15 cellular contexts compared by ENCODE assay signal in genomic region chr1:40454873-40455272, GRCh38. TPM values are rescaled to one million over a fixed set of nuclear protein-coding genes. Genes with fewer than 3 reads are reported as not detected.
DNase-seq lines count a peak whose midpoint lies in the region; ATAC-seq and TF ChIP-seq lines count a peak whose summit lies in the region.
"Had no signal": no experiment of that assay in that cellular context is flagged by ENCODE, and none has a peak within 500 bp of the region (broad histone marks: within the 10 kb centered on the region; RNA-seq: fewer than 3 reads in every experiment).

No MANE protein-coding gene starts in this region.

- peaks cover 88% of the 10 kb centered on the region for H3K36me3 Mint-ChIP-seq in activated CD4-positive, alpha-beta T cell treated with anti-CD3 and anti-CD28 coated beads, Interleukin-2, amount 10 ng/mL, durations not matched to agents 24 days and 14 days (ENCODE audit: low read depth)
- peaks cover 88% of the 10 kb centered on the region for H3K36me3 Mint-ChIP-seq in activated naive CD8-positive, alpha-beta T cell treated with anti-CD3 and anti-CD28 coated beads for 36 hours
- peaks cover 87% of the 10 kb centered on the region for H3K36me3 Mint-ChIP-seq in activated naive CD8-positive, alpha-beta T cell treated with anti-CD3 and anti-CD28 coated beads, Interleukin-2, amount 50 U/mL, for 24 hours (ENCODE audit: low read depth)
- peaks cover 73% of the 10 kb centered on the region for H3K36me3 Mint-ChIP-seq in endothelial cell (ENCODE audit: low read depth, unreplicated experiment)

- no peak for DNase-seq in activated CD4-positive, alpha-beta T cell treated with anti-CD3 and anti-CD28 coated beads, Interleukin-2, amount 10 ng/mL, durations not matched to agents 24 days and 14 days
- DNase-seq in activated CD4-positive, alpha-beta T cell treated with anti-CD3 and anti-CD28 coated beads, Interleukin-2, amount 50 U/mL, for 48 hours, result no peak
- no peak for DNase-seq in activated naive CD8-positive, alpha-beta T cell treated with anti-CD3 and anti-CD28 coated beads for 36 hours
- DNase-seq in activated naive CD8-positive, alpha-beta T cell treated with anti-CD3 and anti-CD28 coated beads, Interleukin-2, amount 50 U/mL, for 24 hours, result no peak
- DNase-seq in endothelial cell (ENCODE audit: low spot score) (no peak), GF-D8 (lab: John Stamatoyannopoulos, UW) (no peak)
- DNase-seq: 8988T; Calu3; CD8-positive, alpha-beta T cell; DND-41; EL; H9 had no signal

- peak overlapping the region; percentile 17 for H3K27ac Mint-ChIP-seq in activated CD4-positive, alpha-beta T cell treated with anti-CD3 and anti-CD28 coated beads, Interleukin-2, amount 10 ng/mL, durations not matched to agents 24 days and 14 days
- H3K27ac Mint-ChIP-seq in activated naive CD8-positive, alpha-beta T cell treated with anti-CD3 and anti-CD28 coated beads for 36 hours, result peak overlapping the region; percentile 61
- no peak overlapping the region for H3K27ac Mint-ChIP-seq in activated naive CD8-positive, alpha-beta T cell treated with anti-CD3 and anti-CD28 coated beads, Interleukin-2, amount 50 U/mL, for 24 hours
- H3K27ac Mint-ChIP-seq in endothelial cell (ENCODE audit: unreplicated experiment), result no peak overlapping the region
- H3K27ac Mint-ChIP-seq: H9 had no signal

- no peak for ATAC-seq in activated naive CD8-positive, alpha-beta T cell treated with anti-CD3 and anti-CD28 coated beads, Interleukin-2, amount 50 U/mL, for 24 hours
- ATAC-seq in HG03039 (IDR thresholded peaks at IDR 0.05; ENCODE audit: unreplicated experiment) (no peak), HG02840 (IDR thresholded peaks at IDR 0.05; ENCODE audit: low FRiP score, unreplicated experiment) (no peak)
- ATAC-seq: CD8-positive, alpha-beta T cell had no signal

- H3K4me3 Mint-ChIP-seq in activated CD4-positive, alpha-beta T cell treated with anti-CD3 and anti-CD28 coated beads, Interleukin-2, amount 10 ng/mL, durations not matched to agents 24 days and 14 days, result no peak overlapping the region
- H3K4me3 Mint-ChIP-seq in activated naive CD8-positive, alpha-beta T cell treated with anti-CD3 and anti-CD28 coated beads for 36 hours, result no peak overlapping the region
- H3K4me3 Mint-ChIP-seq in activated naive CD8-positive, alpha-beta T cell treated with anti-CD3 and anti-CD28 coated beads, Interleukin-2, amount 50 U/mL, for 24 hours, result no peak overlapping the region
- peak overlapping the region; percentile 1 for H3K4me3 Mint-ChIP-seq in endothelial cell (ENCODE audit: unreplicated experiment)
- H3K4me3 Mint-ChIP-seq: CD8-positive, alpha-beta T cell; H9 had no signal

- peaks cover 49% of the 10 kb centered on the region for H3K9me3 Mint-ChIP-seq in activated CD4-positive, alpha-beta T cell treated with anti-CD3 and anti-CD28 coated beads, Interleukin-2, amount 10 ng/mL, durations not matched to agents 24 days and 14 days
- peaks cover 73% of the 10 kb centered on the region for H3K9me3 Mint-ChIP-seq in activated naive CD8-positive, alpha-beta T cell treated with anti-CD3 and anti-CD28 coated beads for 36 hours
- peaks cover 66% of the 10 kb centered on the region for H3K9me3 Mint-ChIP-seq in activated naive CD8-positive, alpha-beta T cell treated with anti-CD3 and anti-CD28 coated beads, Interleukin-2, amount 50 U/mL, for 24 hours
- peaks cover 21% of the 10 kb centered on the region for H3K9me3 Mint-ChIP-seq in endothelial cell (ENCODE audit: unreplicated experiment)

- H3K4me1 Mint-ChIP-seq in activated CD4-positive, alpha-beta T cell treated with anti-CD3 and anti-CD28 coated beads, Interleukin-2, amount 10 ng/mL, durations not matched to agents 24 days and 14 days, result peaks cover 33% of the 10 kb centered on the region
- H3K4me1 Mint-ChIP-seq in activated naive CD8-positive, alpha-beta T cell treated with anti-CD3 and anti-CD28 coated beads for 36 hours, result peaks cover 26% of the 10 kb centered on the region
- H3K4me1 Mint-ChIP-seq in activated naive CD8-positive, alpha-beta T cell treated with anti-CD3 and anti-CD28 coated beads, Interleukin-2, amount 50 U/mL, for 24 hours, result peaks cover 32% of the 10 kb centered on the region
- peaks cover 10% of the 10 kb centered on the region for H3K4me1 Mint-ChIP-seq in endothelial cell (ENCODE audit: unreplicated experiment)

- TF ChIP-seq CTCF in endothelial cell (IDR thresholded peaks at IDR 0.05; ENCODE audit: unreplicated experiment), result no peak

- intact Hi-C loops in activated CD4-positive, alpha-beta T cell treated with anti-CD3 and anti-CD28 coated beads, Interleukin-2, amount 10 ng/mL, durations not matched to agents 24 days and 14 days (cut with micrococcal nuclease), result loop anchor here (5.0 kb wide), 2 partner anchors 68 to 83 kb away; partner anchors contain the start of gene SMAP2

- H3K27me3 Mint-ChIP-seq in activated CD4-positive, alpha-beta T cell treated with anti-CD3 and anti-CD28 coated beads, Interleukin-2, amount 10 ng/mL, durations not matched to agents 24 days and 14 days, result no peaks in the 10 kb centered on the region
- H3K27me3 Mint-ChIP-seq in activated naive CD8-positive, alpha-beta T cell treated with anti-CD3 and anti-CD28 coated beads for 36 hours, result no peaks in the 10 kb centered on the region
- H3K27me3 Mint-ChIP-seq in activated naive CD8-positive, alpha-beta T cell treated with anti-CD3 and anti-CD28 coated beads, Interleukin-2, amount 50 U/mL, for 24 hours, result no peaks in the 10 kb centered on the region
- H3K27me3 Mint-ChIP-seq in endothelial cell (ENCODE audit: unreplicated experiment), result peaks cover 2% of the 10 kb centered on the region

RNA-seq across cellular contexts. Expression of gene ZFP69B, which starts 4.6 kb away (rescaled TPM):
- total RNA-seq in activated CD4-positive, alpha-beta T cell treated with anti-CD3 and anti-CD28 coated beads, Interleukin-2, amount 10 ng/mL, durations not matched to agents 24 days and 14 days, result 5.5 and 6.3 TPM in 2 replicates
- total RNA-seq in activated naive CD8-positive, alpha-beta T cell treated with anti-CD3 and anti-CD28 coated beads for 36 hours, result 1 to 10 TPM; 8.0 to 8.3 TPM
- 4.0 TPM for total RNA-seq in endothelial cell (ENCODE audit: unreplicated experiment)

RNA-seq across cellular contexts. Expression of gene ZFP69, which starts 22.2 kb away (rescaled TPM):
- total RNA-seq in activated CD4-positive, alpha-beta T cell treated with anti-CD3 and anti-CD28 coated beads, Interleukin-2, amount 10 ng/mL, durations not matched to agents 24 days and 14 days, result 3.1 and 3.9 TPM in 2 replicates
- 1 to 10 TPM; 4.2 to 4.6 TPM for total RNA-seq in activated naive CD8-positive, alpha-beta T cell treated with anti-CD3 and anti-CD28 coated beads for 36 hours
- 3.3 TPM for total RNA-seq in endothelial cell (ENCODE audit: unreplicated experiment)
- total RNA-seq: G401 had no signal

RNA-seq across cellular contexts. Expression of gene EXO5, which starts 53.7 kb away (rescaled TPM):
- total RNA-seq in activated CD4-positive, alpha-beta T cell treated with anti-CD3 and anti-CD28 coated beads, Interleukin-2, amount 10 ng/mL, durations not matched to agents 24 days and 14 days, result 17.2 and 18.0 TPM in 2 replicates
- total RNA-seq in activated naive CD8-positive, alpha-beta T cell treated with anti-CD3 and anti-CD28 coated beads for 36 hours, result 10 to 100 TPM; 14.7 to 15.6 TPM
- 14.8 TPM for total RNA-seq in endothelial cell (ENCODE audit: unreplicated experiment)

Comparison
In these comparisons a context has a peak if more than half of its experiments do, and no peak if none do; other contexts are left out.
1. H3K27ac Mint-ChIP-seq: peak in activated CD4-positive, alpha-beta T cell treated with anti-CD3 and anti-CD28 coated beads, Interleukin-2, amount 10 ng/mL, durations not matched to agents 24 days and 14 days (single experiment) and activated naive CD8-positive, alpha-beta T cell treated with anti-CD3 and anti-CD28 coated beads for 36 hours (single experiment); none in activated naive CD8-positive, alpha-beta T cell treated with anti-CD3 and anti-CD28 coated beads, Interleukin-2, amount 50 U/mL, for 24 hours (single experiment) and endothelial cell (single experiment).